24 cellular contexts compared by ENCODE assay signal in genomic region chr6:90049295-90049694, GRCh38.
DNase-seq lines count a peak whose midpoint lies in the region; ATAC-seq lines count a peak whose summit lies in the region.
"Had no signal": no experiment of that assay in that cellular context is flagged by ENCODE, and none has a peak within 500 bp of the region (broad histone marks: within the 10 kb centered on the region; RNA-seq: fewer than 3 reads in every experiment).

No MANE protein-coding gene starts in this region.

- DNase-seq in activated naive CD4-positive, alpha-beta T cell treated with anti-CD3 and anti-CD28 coated beads for 36 hours, result no peak
- no peak for DNase-seq in activated naive CD4-positive, alpha-beta T cell treated with anti-CD3 and anti-CD28 coated beads, Interleukin-2, amount 50 U/mL, for 16 hours
- no peak for DNase-seq in T-helper 2 cell treated with Interferon-gamma antibody and Interleukin-4, amounts not matched to agents 5 μg/mL and 100 μg/mL, for 36 hours (ENCODE audit: low spot score)
- DNase-seq in activated naive CD8-positive, alpha-beta T cell treated with anti-CD3 and anti-CD28 coated beads, Interleukin-2, amount 10 ng/mL, durations not matched to agents 7 days and 5 days, result no peak
- DNase-seq in NCI-H1048 (lab: John Stamatoyannopoulos, UW), result no peak
- DNase-seq: activated gamma-delta T cell treated with Interleukin-2 at 50 U/mL for 16 hours; C1 segment of cervical spinal cord; central memory CD4-positive, alpha-beta T cell; esophagus squamous epithelium; foreskin melanocyte; KBM-7; lower lobe of right lung; mucosa of descending colon; NCI-H1105 treated with DMSO at 0.1 percent for 48 hours; NCI-H2029 treated with DMSO at 0.1 percent for 48 hours; NCI-H69; Peyer's patch; SHP77 treated with DMSO at 0.1 percent for 48 hours; stimulated activated CD4-positive, alpha-beta T cell treated with anti-CD3 and anti-CD28 coated beads, Interleukin-2, amount 100 ng/mL, for 24 hours; upper lobe of left lung had no signal

- peaks cover 59% of the 10 kb centered on the region for H3K4me1 Mint-ChIP-seq in activated naive CD4-positive, alpha-beta T cell treated with anti-CD3 and anti-CD28 coated beads for 36 hours (ENCODE audit: low read depth)
- H3K4me1 Mint-ChIP-seq in T-helper 2 cell treated with Interferon-gamma antibody and Interleukin-4, amounts not matched to agents 5 μg/mL and 100 μg/mL, for 36 hours (ENCODE audit: low read depth), result peaks cover 24% of the 10 kb centered on the region
- H3K4me1 Mint-ChIP-seq in activated naive CD8-positive, alpha-beta T cell treated with anti-CD3 and anti-CD28 coated beads, Interleukin-2, amount 10 ng/mL, durations not matched to agents 7 days and 5 days, result peaks cover 33% of the 10 kb centered on the region
- peaks cover 30% of the 10 kb centered on the region for H3K4me1 Mint-ChIP-seq in stimulated activated naive CD8-positive, alpha-beta T cell treated with anti-CD3 and anti-CD28 coated beads, Interleukin-15, Interleukin-2, amounts not matched to agents 100 ng/mL and 50 ng/mL, for 24 hours (ENCODE audit: low read depth)

- H3K36me3 Mint-ChIP-seq in activated naive CD4-positive, alpha-beta T cell treated with anti-CD3 and anti-CD28 coated beads for 36 hours (ENCODE audit: low read depth), result peaks cover 34% of the 10 kb centered on the region
- H3K36me3 Mint-ChIP-seq in T-helper 2 cell treated with Interferon-gamma antibody and Interleukin-4, amounts not matched to agents 5 μg/mL and 100 μg/mL, for 36 hours (ENCODE audit: low read depth), result peaks cover 29% of the 10 kb centered on the region
- peaks cover 49% of the 10 kb centered on the region for H3K36me3 Mint-ChIP-seq in activated naive CD8-positive, alpha-beta T cell treated with anti-CD3 and anti-CD28 coated beads, Interleukin-2, amount 10 ng/mL, durations not matched to agents 7 days and 5 days
- peaks cover 56% of the 10 kb centered on the region for H3K36me3 Mint-ChIP-seq in stimulated activated naive CD8-positive, alpha-beta T cell treated with anti-CD3 and anti-CD28 coated beads, Interleukin-15, Interleukin-2, amounts not matched to agents 100 ng/mL and 50 ng/mL, for 24 hours (ENCODE audit: low read depth)

- CTCF ChIA-PET in activated naive CD4-positive, alpha-beta T cell treated with anti-CD3 and anti-CD28 coated beads for 36 hours (lab: Charles Lee), result interaction anchor here (0.9 to 1.4 kb wide), 3 partner anchors 17 to 109 kb away, joined by 3 to 5 read pairs (median 4); no protein-coding TSS in a partner anchor

- no peak overlapping the region for H3K4me3 Mint-ChIP-seq in activated naive CD4-positive, alpha-beta T cell treated with anti-CD3 and anti-CD28 coated beads for 36 hours
- no peak overlapping the region for H3K4me3 Mint-ChIP-seq in T-helper 2 cell treated with Interferon-gamma antibody and Interleukin-4, amounts not matched to agents 5 μg/mL and 100 μg/mL, for 36 hours
- no peak overlapping the region for H3K4me3 Mint-ChIP-seq in activated naive CD8-positive, alpha-beta T cell treated with anti-CD3 and anti-CD28 coated beads, Interleukin-2, amount 10 ng/mL, durations not matched to agents 7 days and 5 days
- peak overlapping the region; percentile 61 for H3K4me3 Mint-ChIP-seq in stimulated activated naive CD8-positive, alpha-beta T cell treated with anti-CD3 and anti-CD28 coated beads, Interleukin-15, Interleukin-2, amounts not matched to agents 100 ng/mL and 50 ng/mL, for 24 hours
- H3K4me3 Mint-ChIP-seq: dendritic cell treated with granulocyte-macrophage colony-stimulating factor and Interleukin-4, amounts not matched to agents 40 ng/mL and 50 ng/mL, for 4 days; neural progenitor cell had no signal

- peaks cover 8% of the 10 kb centered on the region for H3K9me3 Mint-ChIP-seq in activated naive CD4-positive, alpha-beta T cell treated with anti-CD3 and anti-CD28 coated beads for 36 hours
- peaks cover 19% of the 10 kb centered on the region for H3K9me3 Mint-ChIP-seq in T-helper 2 cell treated with Interferon-gamma antibody and Interleukin-4, amounts not matched to agents 5 μg/mL and 100 μg/mL, for 36 hours
- H3K9me3 Mint-ChIP-seq in activated naive CD8-positive, alpha-beta T cell treated with anti-CD3 and anti-CD28 coated beads, Interleukin-2, amount 10 ng/mL, durations not matched to agents 7 days and 5 days, result peaks cover 8% of the 10 kb centered on the region
- H3K9me3 Mint-ChIP-seq in stimulated activated naive CD8-positive, alpha-beta T cell treated with anti-CD3 and anti-CD28 coated beads, Interleukin-15, Interleukin-2, amounts not matched to agents 100 ng/mL and 50 ng/mL, for 24 hours, result no peaks in the 10 kb centered on the region

- no peaks in the 10 kb centered on the region for H3K27me3 Mint-ChIP-seq in activated naive CD4-positive, alpha-beta T cell treated with anti-CD3 and anti-CD28 coated beads for 36 hours (ENCODE audit: low read depth)
- H3K27me3 Mint-ChIP-seq in T-helper 2 cell treated with Interferon-gamma antibody and Interleukin-4, amounts not matched to agents 5 μg/mL and 100 μg/mL, for 36 hours (ENCODE audit: low read depth), result no peaks in the 10 kb centered on the region
- no peaks in the 10 kb centered on the region for H3K27me3 Mint-ChIP-seq in activated naive CD8-positive, alpha-beta T cell treated with anti-CD3 and anti-CD28 coated beads, Interleukin-2, amount 10 ng/mL, durations not matched to agents 7 days and 5 days
- no peaks in the 10 kb centered on the region for H3K27me3 Mint-ChIP-seq in stimulated activated naive CD8-positive, alpha-beta T cell treated with anti-CD3 and anti-CD28 coated beads, Interleukin-15, Interleukin-2, amounts not matched to agents 100 ng/mL and 50 ng/mL, for 24 hours
- H3K27me3 Mint-ChIP-seq: dendritic cell treated with granulocyte-macrophage colony-stimulating factor and Interleukin-4, amounts not matched to agents 40 ng/mL and 50 ng/mL, for 4 days had no signal

- no peak for ATAC-seq in activated naive CD8-positive, alpha-beta T cell treated with anti-CD3 and anti-CD28 coated beads, Interleukin-2, amount 10 ng/mL, durations not matched to agents 7 days and 5 days (ENCODE audit: low read depth)
- ATAC-seq in HG03196 (IDR thresholded peaks at IDR 0.05; ENCODE audit: unreplicated experiment), result no peak
- ATAC-seq: lower lobe of right lung, mucosa of descending colon had no signal

- H3K27ac Mint-ChIP-seq in activated naive CD4-positive, alpha-beta T cell treated with anti-CD3 and anti-CD28 coated beads for 36 hours, result peak overlapping the region; percentile 86
- peak overlapping the region; percentile 62 for H3K27ac Mint-ChIP-seq in T-helper 2 cell treated with Interferon-gamma antibody and Interleukin-4, amounts not matched to agents 5 μg/mL and 100 μg/mL, for 36 hours
- H3K27ac Mint-ChIP-seq in activated naive CD8-positive, alpha-beta T cell treated with anti-CD3 and anti-CD28 coated beads, Interleukin-2, amount 10 ng/mL, durations not matched to agents 7 days and 5 days, result peak overlapping the region; percentile 50
- peak overlapping the region; percentile 89 for H3K27ac Mint-ChIP-seq in stimulated activated naive CD8-positive, alpha-beta T cell treated with anti-CD3 and anti-CD28 coated beads, Interleukin-15, Interleukin-2, amounts not matched to agents 100 ng/mL and 50 ng/mL, for 24 hours
- H3K27ac Mint-ChIP-seq: dendritic cell treated with granulocyte-macrophage colony-stimulating factor and Interleukin-4, amounts not matched to agents 40 ng/mL and 50 ng/mL, for 4 days; neural progenitor cell had no signal

- intact Hi-C loops in activated naive CD4-positive, alpha-beta T cell treated with anti-CD3 and anti-CD28 coated beads for 36 hours (cut with micrococcal nuclease), result loop anchor here (1.0 to 2.0 kb wide), 2 partner anchors 14 to 23 kb away; no protein-coding TSS in a partner anchor

- POLR2A ChIA-PET in activated naive CD8-positive, alpha-beta T cell treated with anti-CD3 and anti-CD28 coated beads, Interleukin-2, amount 10 ng/mL, durations not matched to agents 7 days and 5 days (lab: Charles Lee), result no interaction called here
